9 cellular contexts compared by ENCODE assay signal in the genomic region with DNA sequence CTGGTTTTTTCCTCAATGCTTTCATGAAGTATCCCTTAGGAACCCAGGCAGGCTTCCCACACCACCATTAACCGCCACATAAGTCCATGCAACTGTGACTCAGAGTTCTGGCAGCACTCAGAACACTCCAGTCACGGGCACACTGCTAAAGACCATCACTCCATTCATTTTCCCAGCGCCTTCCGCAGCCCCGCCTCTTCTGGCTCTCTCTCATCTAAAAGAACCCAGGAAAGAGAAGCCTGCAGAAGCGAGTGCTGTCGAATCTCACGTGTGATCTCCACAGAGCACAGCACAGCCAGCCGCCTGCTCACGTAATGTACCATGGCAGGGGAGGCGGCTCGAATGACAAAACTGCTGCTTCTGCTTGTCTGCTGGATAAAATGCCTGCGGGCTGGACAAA. TPM values are rescaled to one million over a fixed set of nuclear protein-coding genes. Genes with fewer than 3 reads are reported as not detected.
A peak's percentile ranks its signal among the peaks of the same experiment; 100 is the strongest.
DNase-seq lines count a peak whose midpoint lies in the region; ATAC-seq and TF ChIP-seq lines count a peak whose summit lies in the region.
"Had no signal": no experiment of that assay in that cellular context is flagged by ENCODE, and none has a peak within 500 bp of the region (broad histone marks: within the 10 kb centered on the region; RNA-seq: fewer than 3 reads in every experiment).

No MANE protein-coding gene starts in this region.

- no peaks in the 10 kb centered on the region for H3K9me3 Mint-ChIP-seq in activated T-helper 2 cell treated with anti-CD3 and anti-CD28 coated beads, Interferon-gamma antibody, Interleukin-2, Interleukin-4, amounts not matched to agents 10 μg/mL and 5 μg/mL and 100 μg/mL, durations not matched to agents 14 hours and 24 hours and 36 hours
- H3K9me3 Mint-ChIP-seq: central memory CD8-positive, alpha-beta T cell had no signal

- H3K36me3 ChIP-seq in kidney epithelial cell (ENCODE audit: control insufficient read depth, insufficient read depth, low read length), result peaks cover 2% of the 10 kb centered on the region

- H3K27ac Mint-ChIP-seq in activated T-helper 2 cell treated with anti-CD3 and anti-CD28 coated beads, Interferon-gamma antibody, Interleukin-2, Interleukin-4, amounts not matched to agents 10 μg/mL and 5 μg/mL and 100 μg/mL, durations not matched to agents 14 hours and 24 hours and 36 hours, result no peak overlapping the region

- DNase-seq in 8988T (peak; percentile 3), GOT3 (lab: John Stamatoyannopoulos, UW) (peak; percentile 71), kidney epithelial cell (ENCODE audit: low read depth) (peak; percentile 57), UCSD-AML1 (lab: John Stamatoyannopoulos, UW; ENCODE audit: unreplicated experiment) (no peak), NCI-H128 (lab: John Stamatoyannopoulos, UW; ENCODE audit: unreplicated experiment) (no peak)
- no peak for DNase-seq in activated T-helper 2 cell treated with anti-CD3 and anti-CD28 coated beads, Interferon-gamma antibody, Interleukin-2, Interleukin-4, amounts not matched to agents 10 μg/mL and 5 μg/mL and 100 μg/mL, durations not matched to agents 14 hours and 24 hours and 36 hours (ENCODE audit: low spot score)

- peaks cover 29% of the 10 kb centered on the region for H3K36me3 Mint-ChIP-seq in activated T-helper 2 cell treated with anti-CD3 and anti-CD28 coated beads, Interferon-gamma antibody, Interleukin-2, Interleukin-4, amounts not matched to agents 10 μg/mL and 5 μg/mL and 100 μg/mL, durations not matched to agents 14 hours and 24 hours and 36 hours (ENCODE audit: low read depth)

- peaks cover 25% of the 10 kb centered on the region for H3K4me1 Mint-ChIP-seq in activated T-helper 2 cell treated with anti-CD3 and anti-CD28 coated beads, Interferon-gamma antibody, Interleukin-2, Interleukin-4, amounts not matched to agents 10 μg/mL and 5 μg/mL and 100 μg/mL, durations not matched to agents 14 hours and 24 hours and 36 hours (ENCODE audit: low read depth)

- H3K27me3 ChIP-seq in kidney epithelial cell (ENCODE audit: control insufficient read depth, insufficient read depth, low read length), result no peaks in the 10 kb centered on the region

- no peak overlapping the region for H3K4me3 ChIP-seq in kidney epithelial cell (ENCODE audit: low read depth, low read length)

- no peaks in the 10 kb centered on the region for H3K27me3 Mint-ChIP-seq in activated T-helper 2 cell treated with anti-CD3 and anti-CD28 coated beads, Interferon-gamma antibody, Interleukin-2, Interleukin-4, amounts not matched to agents 10 μg/mL and 5 μg/mL and 100 μg/mL, durations not matched to agents 14 hours and 24 hours and 36 hours (ENCODE audit: low read depth)
- H3K27me3 Mint-ChIP-seq: central memory CD8-positive, alpha-beta T cell had no signal

- no peak for ATAC-seq in HG03342 (IDR thresholded peaks at IDR 0.05; ENCODE audit: unreplicated experiment)
- no peak for ATAC-seq in GM21526 (IDR thresholded peaks at IDR 0.05; ENCODE audit: low FRiP score, unreplicated experiment)

- TF ChIP-seq CTCF in kidney epithelial cell (IDR thresholded peaks at IDR 0.05; ENCODE audit: insufficient read depth, low read length, poor library complexity, severe bottlenecking), result no peak

- H3K4me3 Mint-ChIP-seq in activated T-helper 2 cell treated with anti-CD3 and anti-CD28 coated beads, Interferon-gamma antibody, Interleukin-2, Interleukin-4, amounts not matched to agents 10 μg/mL and 5 μg/mL and 100 μg/mL, durations not matched to agents 14 hours and 24 hours and 36 hours (ENCODE audit: low read depth), result peak overlapping the region; percentile 39

- intact Hi-C loops in activated T-helper 2 cell treated with anti-CD3 and anti-CD28 coated beads, Interferon-gamma antibody, Interleukin-2, Interleukin-4, amounts not matched to agents 10 μg/mL and 5 μg/mL and 100 μg/mL, durations not matched to agents 14 hours and 24 hours and 36 hours (cut with micrococcal nuclease), result loop anchor here (2.0 kb wide), 1 partner anchor 35 kb away; no protein-coding TSS in a partner anchor

RNA-seq across cellular contexts. Expression of a gene that starts 1.9 kb away (rescaled TPM):
- 44.5 and 45.9 TPM in 2 replicates for total RNA-seq in activated T-helper 2 cell treated with anti-CD3 and anti-CD28 coated beads, Interferon-gamma antibody, Interleukin-2, Interleukin-4, amounts not matched to agents 10 μg/mL and 5 μg/mL and 100 μg/mL, durations not matched to agents 14 hours and 24 hours and 36 hours
- 73.9 and 79.8 TPM in 2 replicates for total RNA-seq in kidney epithelial cell

RNA-seq across cellular contexts. Expression of a gene that starts 11.9 kb away (rescaled TPM):
- 0.23 TPM in 1 of 2 replicates, not detected in the other for total RNA-seq in activated T-helper 2 cell treated with anti-CD3 and anti-CD28 coated beads, Interferon-gamma antibody, Interleukin-2, Interleukin-4, amounts not matched to agents 10 μg/mL and 5 μg/mL and 100 μg/mL, durations not matched to agents 14 hours and 24 hours and 36 hours
- 5.7 and 5.8 TPM in 2 replicates for total RNA-seq in kidney epithelial cell

RNA-seq across cellular contexts. Expression of a gene that starts 37.4 kb away (rescaled TPM):
- 29.6 and 30.4 TPM in 2 replicates for total RNA-seq in activated T-helper 2 cell treated with anti-CD3 and anti-CD28 coated beads, Interferon-gamma antibody, Interleukin-2, Interleukin-4, amounts not matched to agents 10 μg/mL and 5 μg/mL and 100 μg/mL, durations not matched to agents 14 hours and 24 hours and 36 hours
- 20.1 and 20.4 TPM in 2 replicates for total RNA-seq in kidney epithelial cell

Comparison
In these comparisons a context has a peak if more than half of its experiments do, and no peak if none do; other contexts are left out.
1. DNase-seq: peak in 8988T (single experiment), GOT3 (single experiment) and kidney epithelial cell (single experiment); none in activated T-helper 2 cell treated with anti-CD3 and anti-CD28 coated beads, Interferon-gamma antibody, Interleukin-2, Interleukin-4, amounts not matched to agents 10 μg/mL and 5 μg/mL and 100 μg/mL, durations not matched to agents 14 hours and 24 hours and 36 hours (single experiment), UCSD-AML1 (single experiment) and NCI-H128 (single experiment).